ENCODE assay signal across 12 cellular contexts in the genomic region with DNA sequence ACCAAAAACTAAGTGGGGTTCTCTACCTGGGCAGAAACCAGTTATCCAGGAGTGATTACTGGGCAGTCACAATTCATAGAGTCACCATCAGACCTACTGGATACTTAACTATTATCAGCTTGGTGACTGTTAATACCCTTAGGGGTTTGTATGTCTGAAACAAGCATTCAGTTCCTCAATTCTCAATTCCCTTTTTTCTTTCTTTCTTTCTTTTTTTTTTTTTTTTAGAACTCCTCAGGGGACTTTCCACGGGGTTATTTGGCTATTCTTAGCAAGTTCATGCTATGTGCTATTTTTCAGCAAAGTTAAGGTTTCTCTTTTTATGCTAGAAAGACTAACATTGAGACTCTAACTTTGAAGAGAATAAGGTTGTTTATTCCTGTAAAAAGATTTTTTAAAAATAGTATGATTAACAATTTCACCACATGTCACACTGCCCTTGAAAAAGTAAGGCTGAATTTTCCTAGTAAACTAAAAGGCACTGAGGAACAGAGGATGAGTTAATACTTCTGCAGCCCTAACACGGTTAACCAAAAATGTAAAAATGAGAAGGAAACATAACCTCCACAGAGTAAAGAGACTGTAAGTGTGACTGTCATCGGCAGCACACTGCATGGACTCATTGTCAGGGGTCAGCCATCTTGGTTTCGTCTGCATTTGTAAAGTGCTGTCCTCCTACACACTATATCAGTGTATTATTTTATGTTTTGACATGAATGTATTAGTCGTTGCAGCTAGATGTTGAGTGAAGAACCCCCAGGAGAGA.
A peak's percentile ranks its signal among the peaks of the same experiment; 100 is the strongest.
DNase-seq lines count a peak whose midpoint lies in the region; ATAC-seq and TF ChIP-seq lines count a peak whose summit lies in the region.
"Had no signal": no experiment of that assay in that cellular context is flagged by ENCODE, and none has a peak within 500 bp of the region (broad histone marks: within the 10 kb centered on the region; RNA-seq: fewer than 3 reads in every experiment).

No MANE protein-coding gene starts in this region.

- no peaks in the 10 kb centered on the region for H3K27me3 ChIP-seq in psoas muscle (ENCODE audit: insufficient read depth in 3 of 3, low read length in 2 of 3)
- H3K27me3 ChIP-seq: BE2C, neutrophil, SJSA1 had no signal

- no peaks in the 10 kb centered on the region for H3K9me3 ChIP-seq in psoas muscle
- H3K9me3 ChIP-seq: BE2C, neutrophil, SJSA1 had no signal

- no peak overlapping the region for H3K4me3 ChIP-seq in psoas muscle
- H3K4me3 ChIP-seq: SJSA1 had no signal

- POLR2A ChIA-PET in GM10248 (lab: Yijun Ruan, JAX) (interaction anchor here (0.7 kb wide), 1 partner anchor 20 kb away, joined by 4 read pairs; no protein-coding TSS in a partner anchor), HEK293T (lab: Yijun Ruan, JAX) (no interaction called here)

- H3K27ac ChIP-seq in psoas muscle = no peak overlapping the region
- H3K27ac ChIP-seq: neutrophil, SJSA1 had no signal

- H3K4me1 ChIP-seq in psoas muscle = peaks cover 4% of the 10 kb centered on the region
- H3K4me1 ChIP-seq: BE2C, SJSA1 had no signal

- DNase-seq in GM10248 (ENCODE audit: extremely low spot score) (peak; percentile 27), NOMO-1 treated with DMSO at 0.1 percent for 48 hours (lab: John Stamatoyannopoulos, UW; ENCODE audit: unreplicated experiment) (peak; percentile 57), HEK293T (ENCODE audit: extremely low spot score) (no peak), psoas muscle (no peak), G401 (ENCODE audit: low spot score) (no peak), globus pallidus (ENCODE audit: low spot score) (no peak)
- DNase-seq: activated T-cell treated with anti-CD3 and anti-CD28 coated beads for 4 hours, BE2C had no signal

- 65 to 75% (median 73%) methylated on average over 5 of the region's 5 CpGs for WGBS in psoas muscle, 3 donors

- intact Hi-C loops in psoas muscle (cut with DNase I) = no loop called here

- no peak for TF ChIP-seq CTCF in GM10248 (IDR thresholded peaks at IDR 0.05; ENCODE audit: control extremely low read depth, extremely low read depth, low read depth, missing control alignments)
- no peak for TF ChIP-seq CTCF in psoas muscle (IDR thresholded peaks at IDR 0.05)

- in situ Hi-C loops in G401 (cut with HindIII; ENCODE audit: low sequenced_read_pairs) = no loop called here

- ATAC-seq in GM19452 (IDR thresholded peaks at IDR 0.05; ENCODE audit: unreplicated experiment) = peak; percentile 78
- ATAC-seq in HG03025 (IDR thresholded peaks at IDR 0.05; ENCODE audit: low FRiP score, unreplicated experiment) = peak; percentile 67
- no peak for ATAC-seq in psoas muscle

- CTCF ChIA-PET in GM10248 (lab: Yijun Ruan, JAX) (interaction anchor here (1.1 to 2.4 kb wide), 2 partner anchors 20 to 78 kb away, joined by 3 to 5 read pairs; no protein-coding TSS in a partner anchor), HEK293T (lab: Yijun Ruan, JAX) (no interaction called here)

- no peaks in the 10 kb centered on the region for H3K36me3 ChIP-seq in psoas muscle (ENCODE audit: insufficient read depth in 1 of 2, low read depth in 1 of 2)
- H3K36me3 ChIP-seq: BE2C, neutrophil, SJSA1 had no signal

TF ChIP-seq in HEK293T, 16 proteins besides CTCF, POLR2A, EP300 and RAD21:
- TF ChIP-seq SUZ12 (IDR thresholded peaks at IDR 0.05) (no peak), SP1 (IDR thresholded peaks at IDR 0.05) (no peak), HDGF (IDR thresholded peaks at IDR 0.05; ENCODE audit: borderline replicate concordance) (no peak), ARNT (IDR thresholded peaks at IDR 0.05) (no peak), L3MBTL2 (conservative IDR thresholded peaks at IDR 0.05) (no peak), ZNF384 (IDR thresholded peaks at IDR 0.05) (no peak), FOXM1 (IDR thresholded peaks at IDR 0.05; ENCODE audit: borderline replicate concordance) (no peak), NFRKB (IDR thresholded peaks at IDR 0.05) (no peak), CTBP1 (IDR thresholded peaks at IDR 0.05; ENCODE audit: borderline replicate concordance) (no peak), BHLHE40 (IDR thresholded peaks at IDR 0.05; ENCODE audit: borderline replicate concordance) (no peak), FOXK2 (IDR thresholded peaks at IDR 0.05) (no peak), TARDBP (IDR thresholded peaks at IDR 0.05) (no peak), LEF1 (IDR thresholded peaks at IDR 0.05; ENCODE audit: borderline replicate concordance) (no peak), ELF4 (IDR thresholded peaks at IDR 0.05) (no peak), FOXA1 (IDR thresholded peaks at IDR 0.05) (no peak)
- TF ChIP-seq, protein P1, sequence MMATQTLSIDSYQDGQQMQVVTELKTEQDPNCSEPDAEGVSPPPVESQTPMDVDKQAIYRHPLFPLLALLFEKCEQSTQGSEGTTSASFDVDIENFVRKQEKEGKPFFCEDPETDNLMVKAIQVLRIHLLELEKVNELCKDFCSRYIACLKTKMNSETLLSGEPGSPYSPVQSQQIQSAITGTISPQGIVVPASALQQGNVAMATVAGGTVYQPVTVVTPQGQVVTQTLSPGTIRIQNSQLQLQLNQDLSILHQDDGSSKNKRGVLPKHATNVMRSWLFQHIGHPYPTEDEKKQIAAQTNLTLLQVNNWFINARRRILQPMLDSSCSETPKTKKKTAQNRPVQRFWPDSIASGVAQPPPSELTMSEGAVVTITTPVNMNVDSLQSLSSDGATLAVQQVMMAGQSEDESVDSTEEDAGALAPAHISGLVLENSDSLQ (IDR thresholded peaks at IDR 0.05) = no peak

Comparison
In these comparisons a context has a peak if more than half of its experiments do, and no peak if none do; other contexts are left out.
1. DNase-seq: peak in GM10248 (single experiment) and NOMO-1 treated with DMSO at 0.1 percent for 48 hours (single experiment); none in HEK293T (single experiment), psoas muscle (0 of 2), G401 (single experiment) and globus pallidus (single experiment).
2. ATAC-seq: peak in GM19452 (single experiment) and HG03025 (single experiment); none in psoas muscle (0 of 4).